In the genomic region with DNA sequence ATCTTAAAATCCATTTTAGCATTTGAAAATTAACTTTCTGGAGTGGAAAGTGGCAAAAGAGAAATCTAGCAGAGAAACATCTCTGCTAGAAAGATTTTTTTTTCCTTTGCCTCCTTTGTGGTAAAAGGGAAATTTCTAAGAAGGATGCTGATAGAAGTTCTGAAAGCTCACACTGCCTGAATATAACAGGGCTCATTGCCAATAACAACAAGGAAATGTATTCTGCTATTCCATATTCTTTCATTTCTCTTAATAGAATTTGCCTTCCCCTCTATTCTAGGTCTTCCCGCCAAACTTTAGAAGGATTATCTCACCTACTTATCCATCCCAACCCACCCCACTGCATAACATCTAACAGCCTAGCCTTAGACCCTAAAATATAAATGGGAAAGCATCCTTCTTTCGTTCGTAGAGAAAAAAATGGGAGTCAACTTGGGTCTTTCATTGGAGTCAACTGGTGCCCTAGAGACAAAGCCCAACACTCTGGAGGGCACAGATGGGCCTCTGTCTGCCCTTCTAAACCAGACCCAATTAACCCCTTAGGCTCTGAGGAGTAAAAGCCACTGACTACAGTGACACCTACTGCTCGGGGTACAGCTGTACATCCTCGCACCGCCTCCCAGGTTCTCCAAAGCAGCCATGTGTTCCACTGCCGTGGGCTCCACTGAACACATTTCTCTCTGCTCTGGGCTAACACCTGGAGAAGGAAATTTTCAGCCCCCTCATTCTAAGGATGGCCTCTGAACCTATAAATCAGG, we compare ENCODE assay signal across 8 cellular contexts.
DNase-seq lines count a peak whose midpoint lies in the region; FAIRE-seq and TF ChIP-seq lines count a peak whose summit lies in the region.

No MANE protein-coding gene starts in this region.

- TF ChIP-seq POLR2A in lower leg skin (IDR thresholded peaks at IDR 0.05), result no peak
- TF ChIP-seq POLR2A in tibial nerve (IDR thresholded peaks at IDR 0.05), result no peak

- no peak for TF ChIP-seq EP300 in tibial nerve (IDR thresholded peaks at IDR 0.05)

- H3K4me1 ChIP-seq in mucosa of stomach (ENCODE audit: control insufficient read depth, insufficient read depth, low read length) (peaks cover 25% of the 10 kb centered on the region), tibial nerve (peaks cover 0 to 24% (median 15%) of the 10 kb centered on the region in 4 donors)

- WGBS in lower leg skin, 2 donors, result 67 to 80% methylated on average over 7 of the region's 7 CpGs
- 54 to 64% methylated on average over 7 of the region's 7 CpGs for WGBS in tibial nerve, 2 donors

- no peaks in the 10 kb centered on the region for H3K27me3 ChIP-seq in bronchial epithelial cell (ENCODE audit: control insufficient read depth, insufficient read depth, low read length)
- no peaks in the 10 kb centered on the region for H3K27me3 ChIP-seq in mucosa of stomach (ENCODE audit: control insufficient read depth, insufficient read depth, low read length)
- H3K27me3 ChIP-seq in tibial nerve, result no peaks in the 10 kb centered on the region

- H3K27ac ChIP-seq in tibial nerve, result peak overlapping the region in 2 of 4 donors; percentile 62 to 78

- DNase-seq in AG20443 (ENCODE audit: low spot score), result peak; percentile 44
- peak; percentile 20 for DNase-seq in GM13977 (ENCODE audit: low spot score)
- peak; percentile 38 for DNase-seq in NCI-H524 treated with DMSO at 0.1 percent for 48 hours (lab: John Stamatoyannopoulos, UW)
- no peak for DNase-seq in bronchial epithelial cell (ENCODE audit: low read depth)
- DNase-seq in lower leg skin (ENCODE audit: low spot score in 2 of 2), result no peak
- DNase-seq in NCI-H128 (lab: John Stamatoyannopoulos, UW; ENCODE audit: unreplicated experiment), result no peak
- DNase-seq in tibial nerve (ENCODE audit: low spot score in 2 of 2), result no peak

- intact Hi-C loops in lower leg skin (cut with DNase I; ENCODE audit: low total_unique reads), result no loop called here

- H3K36me3 ChIP-seq in bronchial epithelial cell (ENCODE audit: control insufficient read depth, insufficient read depth, low read length) (no peaks in the 10 kb centered on the region), mucosa of stomach (ENCODE audit: control insufficient read depth, insufficient read depth, low read length) (no peaks in the 10 kb centered on the region), tibial nerve (no peaks in the 10 kb centered on the region)

- H3K9ac ChIP-seq in mucosa of stomach (ENCODE audit: low read length), result peak overlapping the region; percentile 68

- H3K4me3 ChIP-seq in bronchial epithelial cell (ENCODE audit: low read depth, low read length), result no peak overlapping the region
- peak overlapping the region; percentile 81 for H3K4me3 ChIP-seq in mucosa of stomach (ENCODE audit: low read length)
- no peak overlapping the region for H3K4me3 ChIP-seq in lower leg skin (ENCODE audit: low read depth, poor library complexity, severe bottlenecking)
- peak overlapping the region in 1 of 4 donors; percentile 44 for H3K4me3 ChIP-seq in tibial nerve

- H3K9me3 ChIP-seq in mucosa of stomach (ENCODE audit: control insufficient read depth, low read length) (no peaks in the 10 kb centered on the region), tibial nerve (no peaks in the 10 kb centered on the region)

- peak; percentile 43 for TF ChIP-seq CTCF in GM13977 (IDR thresholded peaks at IDR 0.05; ENCODE audit: extremely low read depth, insufficient read depth, missing control alignments)
- peak; percentile 37 for TF ChIP-seq CTCF in bronchial epithelial cell (IDR thresholded peaks at IDR 0.05; ENCODE audit: insufficient read depth, low read length, severe bottlenecking)
- TF ChIP-seq CTCF in lower leg skin (IDR thresholded peaks at IDR 0.05), result no peak
- peak in 1 of 5 experiments; percentile 20 for TF ChIP-seq CTCF in tibial nerve (IDR thresholded peaks at IDR 0.05)

- in situ Hi-C loops in GM13977 (cut with MboI; ENCODE audit: low pct_unique_long_range_greater_than_20kb, low sequenced_read_pairs, unreplicated experiment), result no loop called here

- FAIRE-seq in bronchial epithelial cell (lab: Jason Lieb, UNC), result no peak

Comparison
In these comparisons a context has a peak if more than half of its experiments do, and no peak if none do; other contexts are left out.
1. DNase-seq: peak in AG20443 (single experiment), GM13977 (single experiment) and NCI-H524 treated with DMSO at 0.1 percent for 48 hours (single experiment); none in bronchial epithelial cell (single experiment), lower leg skin (0 of 2), NCI-H128 (single experiment) and tibial nerve (0 of 2).
2. CTCF ChIP-seq: peak in GM13977 (single experiment) and bronchial epithelial cell (single experiment); none in lower leg skin (0 of 3).